In the genomic region with DNA sequence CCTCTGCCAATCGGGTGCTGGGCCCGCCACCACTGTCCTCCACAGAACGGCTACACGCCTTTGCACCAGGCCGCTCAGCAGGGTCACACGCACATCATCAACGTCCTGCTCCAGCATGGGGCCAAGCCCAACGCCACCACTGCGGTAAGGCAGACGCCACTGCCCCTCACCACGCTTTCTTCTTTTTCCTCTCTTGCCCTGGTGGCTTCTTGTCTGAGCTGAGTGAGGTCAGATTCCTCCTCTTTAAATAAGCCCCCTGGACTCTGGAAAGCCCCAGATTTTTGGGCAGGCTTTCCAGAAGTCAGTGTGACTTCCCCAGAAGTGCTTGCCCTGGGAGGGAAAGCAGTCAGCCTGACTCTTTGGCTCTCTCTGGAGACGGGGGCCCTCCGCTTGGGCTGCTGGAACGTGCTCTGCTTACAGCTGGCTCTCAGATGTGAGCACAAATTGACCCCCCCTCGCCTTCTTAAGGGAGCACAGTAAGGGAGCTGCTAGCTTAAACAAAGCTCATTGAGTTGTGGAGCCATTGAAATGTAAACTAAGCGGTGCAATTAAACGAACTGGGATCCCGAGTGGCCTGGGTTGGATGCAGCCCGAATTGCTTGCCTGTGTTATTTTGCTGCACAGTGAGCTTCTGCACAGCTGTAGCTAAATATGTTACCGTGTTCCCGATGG, we compare ENCODE assay signal across 9 cellular contexts.
DNase-seq lines count a peak whose midpoint lies in the region; ATAC-seq and TF ChIP-seq lines count a peak whose summit lies in the region.
"Had no signal": no experiment of that assay in that cellular context is flagged by ENCODE, and none has a peak within 500 bp of the region (broad histone marks: within the 10 kb centered on the region; RNA-seq: fewer than 3 reads in every experiment).

No MANE protein-coding gene starts in this region.

- H3K36me3 Mint-ChIP-seq in H9 (ENCODE audit: insufficient read depth in 1 of 3, low read depth in 3 of 3): peaks cover 0 to 21% (median 9%) of the 10 kb centered on the region in 3 experiments; a peak in 4 of 7 replicates

- peak overlapping the region; percentile 43 to 75 for H3K4me3 Mint-ChIP-seq in H9
- H3K4me3 Mint-ChIP-seq: IgD-negative memory B cell had no signal

- H3K4ac ChIP-seq in H9 (ENCODE audit: low read depth, low read length): no peak overlapping the region; the same call in 1 of the 2 replicates

- peak; percentile 88 for DNase-seq in H9
- peak in 56 of 61 donors; percentile 3 to 84 (median 52) for DNase-seq in caudate nucleus (lab: John Stamatoyannopoulos, UW)
- peak; percentile 18 for DNase-seq in skeletal muscle cell (ENCODE audit: low read depth)
- DNase-seq in ACHN: no peak
- no peak for DNase-seq in erythroblast (lab: John Stamatoyannopoulos, UW)
- no peak for DNase-seq in activated CD8-positive, alpha-beta memory T cell treated with anti-CD3 and anti-CD28 coated beads, Interleukin-2, amount 50 U/mL, for 4 hours

- no peak overlapping the region for H2AK5ac ChIP-seq in H9 (ENCODE audit: insufficient read length, low read length)

- H2BK15ac ChIP-seq in H9 (ENCODE audit: low read depth, low read length): no peak overlapping the region

- peak overlapping the region; percentile 35 for H3K4me2 ChIP-seq in H9 (ENCODE audit: insufficient read depth, insufficient read length, low read length)

- no peak for TF ChIP-seq POLR2A in erythroblast (IDR thresholded peaks at IDR 0.05; ENCODE audit: low read length)

- H3K14ac ChIP-seq in H9 (ENCODE audit: insufficient read depth, low read length): peak overlapping the region; percentile 74

- H3K18ac ChIP-seq in H9 (ENCODE audit: insufficient read length, low read depth, low read length): peak overlapping the region; percentile 80

- H3K9ac ChIP-seq in H9 (ENCODE audit: extremely low read depth, insufficient read length, low read length): no peak overlapping the region
- H3K9ac ChIP-seq in iPS-18a (ENCODE audit: low read length): peak overlapping the region; percentile 60

- H3K9me3 ChIP-seq in H9 (ENCODE audit: control insufficient read depth, low read depth, low read length): no peaks in the 10 kb centered on the region
- no peaks in the 10 kb centered on the region for H3K9me3 ChIP-seq in iPS-18a (ENCODE audit: control insufficient read depth, low read depth, low read length)

- H3K23me2 ChIP-seq in H9 (ENCODE audit: insufficient read length, low read depth, low read length, poor library complexity, severe bottlenecking): no peaks in the 10 kb centered on the region

- H3K4me3 ChIP-seq in iPS-18a (ENCODE audit: low read length): peak overlapping the region; percentile 58
- no peak overlapping the region for H3K4me3 ChIP-seq in skeletal muscle cell (ENCODE audit: low read depth, low read length)

- peak overlapping the region; percentile 31 for H2BK12ac ChIP-seq in H9 (ENCODE audit: insufficient read length, low read depth, low read length)

- no peak overlapping the region for H2BK120ac ChIP-seq in H9 (ENCODE audit: low read depth, low read length, poor library complexity, severe bottlenecking)

- H4K91ac ChIP-seq in H9 (ENCODE audit: insufficient read length, low read depth, low read length): no peak overlapping the region

- H3K27me3 Mint-ChIP-seq in H9 (ENCODE audit: low read depth): no peaks in the 10 kb centered on the region
- H3K27me3 Mint-ChIP-seq: IgD-negative memory B cell had no signal

- H2AFZ ChIP-seq in H9 (ENCODE audit: low read length): no peak overlapping the region

- no peak overlapping the region for H4K8ac ChIP-seq in H9 (replicated peaks; ENCODE audit: insufficient read length, low read depth, low read length)

- H3K56ac ChIP-seq in H9 (ENCODE audit: insufficient read length, low read depth, low read length): no peak overlapping the region

- H4K5ac ChIP-seq in H9 (ENCODE audit: insufficient read length, low read depth, low read length): peak overlapping the region; percentile 13

- no peaks in the 10 kb centered on the region for H4K20me1 ChIP-seq in H9 (ENCODE audit: control insufficient read depth, insufficient read depth, insufficient read length)

- H3K36me3 ChIP-seq in iPS-18a (ENCODE audit: control insufficient read depth, low read depth, low read length): peaks cover 9% of the 10 kb centered on the region

- H3T11ph ChIP-seq in H9 (ENCODE audit: low read length): no peak overlapping the region

- no peaks in the 10 kb centered on the region for H3K79me2 ChIP-seq in H9 (ENCODE audit: insufficient read depth, low read length)

- WGBS in H9 (ENCODE audit: extremely low coverage, insufficient read length, low lambda C conversion rate): no CpG with 5 or more reads among the region's 21 CpGs

- no peak overlapping the region for H2BK20ac ChIP-seq in H9 (ENCODE audit: low read depth, low read length, poor library complexity, severe bottlenecking)

- peaks cover 15% of the 10 kb centered on the region; the same call in 1 of the 2 replicates for H3K4me1 ChIP-seq in H9 (ENCODE audit: insufficient read depth, low read length)
- H3K4me1 ChIP-seq in iPS-18a (ENCODE audit: control insufficient read depth, low read depth, low read length): peaks cover 63% of the 10 kb centered on the region

- no peaks in the 10 kb centered on the region; the same call in 1 of the 2 replicates for H3K27me3 ChIP-seq in H9 (ENCODE audit: insufficient read depth, low read length)
- no peaks in the 10 kb centered on the region for H3K27me3 ChIP-seq in iPS-18a (ENCODE audit: control insufficient read depth, insufficient read depth, low read length)

- H3K79me1 ChIP-seq in H9 (ENCODE audit: insufficient read depth, low read depth, low read length, poor library complexity, severe bottlenecking): no peaks in the 10 kb centered on the region

- no peaks in the 10 kb centered on the region for H3K9me3 Mint-ChIP-seq in H9
- H3K9me3 Mint-ChIP-seq: IgD-negative memory B cell had no signal

- ATAC-seq in HG02588 (IDR thresholded peaks at IDR 0.05; ENCODE audit: unreplicated experiment): no peak

- H3K27ac Mint-ChIP-seq in H9: peak overlapping the region; percentile 98 to 100 (median 98)
- H3K27ac Mint-ChIP-seq: IgD-negative memory B cell had no signal

- in situ Hi-C loops in ACHN (cut with HindIII; ENCODE audit: low pct_ligation_motif_present, low pct_unique_long_range_greater_than_20kb, low sequenced_read_pairs): no loop called here

- TF ChIP-seq CTCF in H9 (conservative IDR thresholded peaks at IDR 0.05): no peak

- peak overlapping the region; percentile 35 for H3K27ac ChIP-seq in H9 (ENCODE audit: insufficient read length, low read depth, low read length)
- peak overlapping the region; percentile 86 for H3K27ac ChIP-seq in caudate nucleus (ENCODE audit: low read depth, low read length)
- H3K27ac ChIP-seq in iPS-18a (ENCODE audit: low read length): peak overlapping the region; percentile 84

- H3K4me1 Mint-ChIP-seq in H9: peaks cover 56 to 66% of the 10 kb centered on the region in 2 experiments
- H3K4me1 Mint-ChIP-seq: IgD-negative memory B cell had no signal

- no peak overlapping the region for H3K23ac ChIP-seq in H9 (ENCODE audit: insufficient read length, low read depth, low read length)

- no peak overlapping the region for H2BK5ac ChIP-seq in H9 (ENCODE audit: insufficient read length, low read length)

Comparison
In these comparisons a context has a peak if more than half of its experiments do, and no peak if none do; other contexts are left out.
1. DNase-seq: peak in H9 (single experiment), caudate nucleus (56 of 61) and skeletal muscle cell (single experiment); none in ACHN (single experiment), erythroblast (0 of 2) and activated CD8-positive, alpha-beta memory T cell treated with anti-CD3 and anti-CD28 coated beads, Interleukin-2, amount 50 U/mL, for 4 hours (single experiment).
2. H3K27ac ChIP-seq: peak in every context shown above with its lines; median percentile 86 in caudate nucleus; 84 in iPS-18a; 35 in H9.